Comparison of ENCODE assay signal across 23 cellular contexts in the genomic region with DNA sequence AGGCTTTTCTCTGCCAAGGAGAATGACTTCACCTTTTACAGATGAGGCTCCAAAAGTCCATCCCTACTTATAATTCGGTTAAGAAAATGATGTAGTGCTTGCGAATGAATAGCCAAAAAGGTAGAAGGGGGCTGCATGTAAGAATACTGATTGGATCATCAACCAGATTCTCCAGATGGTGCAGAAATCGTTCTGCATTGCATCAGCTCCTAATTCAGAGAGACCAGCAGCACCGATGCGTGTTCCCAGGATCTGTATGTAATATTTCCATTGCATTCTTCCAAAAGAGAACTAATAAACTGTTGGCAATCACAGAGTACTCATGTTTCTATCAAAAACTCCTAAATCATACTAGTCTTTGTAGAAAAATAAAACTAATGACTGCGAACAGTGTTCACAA.
"Had no signal": no experiment of that assay in that cellular context is flagged by ENCODE, and none has a peak within 500 bp of the region (broad histone marks: within the 10 kb centered on the region; RNA-seq: fewer than 3 reads in every experiment).

No MANE protein-coding gene starts in this region.

- H3K27ac ChIP-seq: coronary artery, esophagus muscularis mucosa, foreskin keratinocyte, gastroesophageal sphincter, left lung, psoas muscle, sigmoid colon, testis, tibial artery had no signal

- H3K4me3 Mint-ChIP-seq: natural killer cell; stimulated activated memory B cell treated with anti-CD40 and anti-IgM and Interleukin-4, amounts not matched to agents 10 μg/mL and 1 μg/mL and 100 μg/mL, for 72 hours; type B pancreatic cell had no signal

- H3K9me3 ChIP-seq: esophagus muscularis mucosa, gastroesophageal sphincter, heart right ventricle, left lung, psoas muscle, sigmoid colon, testis, tibial artery had no signal

- H3K27me3 Mint-ChIP-seq: stimulated activated memory B cell treated with anti-CD40 and anti-IgM and Interleukin-4, amounts not matched to agents 10 μg/mL and 1 μg/mL and 100 μg/mL, for 72 hours; type B pancreatic cell had no signal

- DNase-seq: dermis blood vessel endothelial cell; effector memory CD4-positive, alpha-beta T cell; foreskin keratinocyte; glutamatergic neuron; heart right ventricle; hippocampal formation; left cardiac atrium; left lung; natural killer cell; nucleus accumbens; psoas muscle; right cardiac atrium; sigmoid colon; stimulated activated CD4-positive, alpha-beta T cell treated with anti-CD3 and anti-CD28 coated beads, Interleukin-2, amount 100 ng/mL, for 24 hours; stimulated activated CD4-positive, alpha-beta T cell treated with anti-CD3 and anti-CD28 coated beads, Interleukin-4, amount 100 ng/mL, for 4 hours; stimulated activated naive CD8-positive, alpha-beta T cell treated with anti-CD3 and anti-CD28 coated beads, Interleukin-15, Interleukin-2, amounts not matched to agents 100 U/mL and 50 U/mL, for 24 hours; testis; tibial artery had no signal

- H3K4me1 Mint-ChIP-seq: stimulated activated memory B cell treated with anti-CD40 and anti-IgM and Interleukin-4, amounts not matched to agents 10 μg/mL and 1 μg/mL and 100 μg/mL, for 72 hours had no signal

- H3K36me3 Mint-ChIP-seq: stimulated activated memory B cell treated with anti-CD40 and anti-IgM and Interleukin-4, amounts not matched to agents 10 μg/mL and 1 μg/mL and 100 μg/mL, for 72 hours had no signal

- H3K27ac Mint-ChIP-seq: natural killer cell; stimulated activated memory B cell treated with anti-CD40 and anti-IgM and Interleukin-4, amounts not matched to agents 10 μg/mL and 1 μg/mL and 100 μg/mL, for 72 hours; type B pancreatic cell had no signal

- H3K4me1 ChIP-seq: left lung had no signal

- H3K9me3 Mint-ChIP-seq: natural killer cell; stimulated activated memory B cell treated with anti-CD40 and anti-IgM and Interleukin-4, amounts not matched to agents 10 μg/mL and 1 μg/mL and 100 μg/mL, for 72 hours; type B pancreatic cell had no signal

- ATAC-seq: foreskin keratinocyte; gastroesophageal sphincter; heart right ventricle; left cardiac atrium; left lung; natural killer cell; psoas muscle; right cardiac atrium; stimulated activated memory B cell treated with anti-CD40 and anti-IgM and Interleukin-4, amounts not matched to agents 10 μg/mL and 1 μg/mL and 100 μg/mL, for 72 hours; stimulated activated naive CD8-positive, alpha-beta T cell treated with anti-CD3 and anti-CD28 coated beads, Interleukin-15, Interleukin-2, amounts not matched to agents 100 U/mL and 50 U/mL, for 24 hours had no signal

- H3K4me3 ChIP-seq: coronary artery, esophagus muscularis mucosa, gastroesophageal sphincter, heart right ventricle, left lung, psoas muscle, sigmoid colon, testis, tibial artery had no signal

- H3K27me3 ChIP-seq: esophagus muscularis mucosa, foreskin keratinocyte, gastroesophageal sphincter, heart right ventricle, left lung, sigmoid colon, testis, tibial artery had no signal

- H3K36me3 ChIP-seq: esophagus muscularis mucosa, left lung had no signal
